ENCODE assay signal across 15 cellular contexts in genomic region chr20:3922983-3923339, GRCh38. TPM values are rescaled to one million over a fixed set of nuclear protein-coding genes. Genes with fewer than 3 reads are reported as not detected.
DNase-seq lines count a peak whose midpoint lies in the region; ATAC-seq and TF ChIP-seq lines count a peak whose summit lies in the region.
"Had no signal": no experiment of that assay in that cellular context is flagged by ENCODE, and none has a peak within 500 bp of the region (broad histone marks: within the 10 kb centered on the region; RNA-seq: fewer than 3 reads in every experiment).

No MANE protein-coding gene starts in this region.

- H3K4me1 ChIP-seq in CD4-positive, CD25-positive, alpha-beta regulatory T cell (ENCODE audit: control insufficient read depth, insufficient read depth, low read length, poor library complexity, severe bottlenecking) = no peaks in the 10 kb centered on the region
- H3K4me1 ChIP-seq in tibial nerve (peaks cover 0 to 46% (median 10%) of the 10 kb centered on the region in 4 donors), trophoblast cell (ENCODE audit: control insufficient read depth in 1 of 2, insufficient read depth in 2 of 2, low read length in 2 of 2) (peaks cover 2 to 5% of the 10 kb centered on the region in 2 experiments)
- H3K4me1 ChIP-seq: foreskin keratinocyte, SJSA1 had no signal

- TF ChIP-seq POLR2A in tibial nerve (IDR thresholded peaks at IDR 0.05) = no peak

- H2BK5ac ChIP-seq in trophoblast cell (ENCODE audit: low read depth, low read length, poor library complexity) = no peak overlapping the region

- no peak overlapping the region for H2BK120ac ChIP-seq in trophoblast cell (ENCODE audit: insufficient read depth, low read length, poor library complexity)

- H3K27me3 ChIP-seq in CD4-positive, CD25-positive, alpha-beta regulatory T cell (ENCODE audit: control insufficient read depth, insufficient read depth, low read length) = no peaks in the 10 kb centered on the region
- no peaks in the 10 kb centered on the region for H3K27me3 ChIP-seq in tibial nerve
- no peaks in the 10 kb centered on the region for H3K27me3 ChIP-seq in trophoblast cell (ENCODE audit: insufficient read depth, low read length)
- H3K27me3 ChIP-seq: foreskin keratinocyte, SJSA1, suprapubic skin had no signal

- TF ChIP-seq EP300 in tibial nerve (IDR thresholded peaks at IDR 0.05) = no peak

- H3K9me3 Mint-ChIP-seq in CD4-positive, CD25-positive, alpha-beta regulatory T cell = peaks cover 0 to 1% (median 0%) of the 10 kb centered on the region in 7 donors
- H3K9me3 Mint-ChIP-seq in HFFc6 (no peaks in the 10 kb centered on the region; the same call in 1 of the 2 replicates), chondrocyte (ENCODE audit: low read depth) (no peaks in the 10 kb centered on the region), neural crest cell (no peaks in the 10 kb centered on the region)

- 87 to 91% methylated on average over 4 of the region's 4 CpGs for WGBS in tibial nerve, 2 donors
- no CpG with 5 or more reads among the region's 4 CpGs for WGBS in trophoblast cell (ENCODE audit: extremely low coverage, insufficient coverage, insufficient read length)

- no peak overlapping the region for H3K27ac ChIP-seq in CD4-positive, CD25-positive, alpha-beta regulatory T cell (ENCODE audit: insufficient read depth, low read length, poor library complexity, severe bottlenecking)
- H3K27ac ChIP-seq in tibial nerve (peak overlapping the region in 2 of 4 donors; percentile 20 to 37), trophoblast cell (ENCODE audit: low read depth, low read length) (no peak overlapping the region)
- H3K27ac ChIP-seq: foreskin keratinocyte, SJSA1, suprapubic skin had no signal

- H3K4me2 ChIP-seq in trophoblast cell (ENCODE audit: low read length) = no peak overlapping the region

- H2AFZ ChIP-seq in trophoblast cell (ENCODE audit: insufficient read depth, low read length, poor library complexity) = no peak overlapping the region

- H3K18ac ChIP-seq in trophoblast cell (ENCODE audit: low read length) = no peak overlapping the region

- H3K79me2 ChIP-seq in trophoblast cell (ENCODE audit: control insufficient read depth, insufficient read depth, low read length, poor library complexity) = no peaks in the 10 kb centered on the region

- no peaks in the 10 kb centered on the region for H3K27me3 Mint-ChIP-seq in CD4-positive, CD25-positive, alpha-beta regulatory T cell
- H3K27me3 Mint-ChIP-seq in HFFc6 (ENCODE audit: insufficient read depth) = peaks cover 13% of the 10 kb centered on the region
- no peaks in the 10 kb centered on the region for H3K27me3 Mint-ChIP-seq in chondrocyte (ENCODE audit: low read depth)
- no peaks in the 10 kb centered on the region for H3K27me3 Mint-ChIP-seq in neural crest cell (ENCODE audit: low read depth)

- no peak overlapping the region for H4K12ac ChIP-seq in trophoblast cell (ENCODE audit: low read depth, low read length)

- no peak overlapping the region for H3K23ac ChIP-seq in trophoblast cell (ENCODE audit: low read length)

- DNase-seq in CD4-positive, CD25-positive, alpha-beta regulatory T cell = no peak
- DNase-seq in HFFc6 (no peak), chondrocyte (ENCODE audit: low spot score) (no peak), neural crest cell (ENCODE audit: low read depth, low spot score) (no peak), tibial nerve (ENCODE audit: low spot score in 2 of 2) (no peak), trophoblast cell (no peak), HPDE6-E6E7 (ENCODE audit: extremely low spot score) (no peak)
- DNase-seq: DND-41, foreskin keratinocyte, Kasumi-1, NCI-H1436 treated with DMSO at 0.1 percent for 48 hours, NCI-H345 had no signal

- no peak for ATAC-seq in CD4-positive, CD25-positive, alpha-beta regulatory T cell (ENCODE audit: low read depth in 2 of 2)
- ATAC-seq in GM21717 (IDR thresholded peaks at IDR 0.05; ENCODE audit: unreplicated experiment) = no peak
- ATAC-seq: foreskin keratinocyte had no signal

- peaks cover 17 to 38% (median 29%) of the 10 kb centered on the region in 4 donors for H3K4me1 Mint-ChIP-seq in CD4-positive, CD25-positive, alpha-beta regulatory T cell
- H3K4me1 Mint-ChIP-seq in HFFc6 (ENCODE audit: low read depth) (peaks cover 65% of the 10 kb centered on the region), chondrocyte (ENCODE audit: low read depth) (peaks cover 44% of the 10 kb centered on the region), neural crest cell (peaks cover 24% of the 10 kb centered on the region)

- H3K9ac ChIP-seq in trophoblast cell (ENCODE audit: low read length) = no peak overlapping the region

- H3K36me3 ChIP-seq in CD4-positive, CD25-positive, alpha-beta regulatory T cell (ENCODE audit: control insufficient read depth, insufficient read depth, low read length) = peaks cover 65% of the 10 kb centered on the region
- peaks cover 0 to 66% (median 0%) of the 10 kb centered on the region in 3 donors for H3K36me3 ChIP-seq in tibial nerve
- H3K36me3 ChIP-seq in trophoblast cell (ENCODE audit: control insufficient read depth in 1 of 2, insufficient read depth in 2 of 2, low read length in 2 of 2) = peaks cover 30 to 47% of the 10 kb centered on the region in 2 experiments

- H3K4me3 Mint-ChIP-seq in CD4-positive, CD25-positive, alpha-beta regulatory T cell = no peak overlapping the region
- H3K4me3 Mint-ChIP-seq in HFFc6 (no peak overlapping the region), chondrocyte (ENCODE audit: unreplicated experiment) (no peak overlapping the region), neural crest cell (peak overlapping the region; percentile 18)

- no peak overlapping the region for H3K4ac ChIP-seq in trophoblast cell (ENCODE audit: low read depth, low read length)

- no peak overlapping the region for H3K14ac ChIP-seq in trophoblast cell (ENCODE audit: low read length)

- H3K9me3 ChIP-seq in CD4-positive, CD25-positive, alpha-beta regulatory T cell (ENCODE audit: control insufficient read depth in 2 of 2, low read length in 2 of 2) = no peaks in the 10 kb centered on the region
- no peaks in the 10 kb centered on the region for H3K9me3 ChIP-seq in tibial nerve
- peaks cover 2% of the 10 kb centered on the region for H3K9me3 ChIP-seq in trophoblast cell (ENCODE audit: insufficient read depth, low read depth, low read length)
- H3K9me3 ChIP-seq: SJSA1, suprapubic skin had no signal

- TF ChIP-seq CTCF in HFFc6 (IDR thresholded peaks at IDR 0.05) (no peak), chondrocyte (IDR thresholded peaks at IDR 0.05) (no peak), neural crest cell (conservative IDR thresholded peaks at IDR 0.05) (no peak), tibial nerve (IDR thresholded peaks at IDR 0.05) (no peak)

- H4K8ac ChIP-seq in trophoblast cell (ENCODE audit: low read depth, low read length) = no peak overlapping the region

- H3K4me3 ChIP-seq in CD4-positive, CD25-positive, alpha-beta regulatory T cell (ENCODE audit: low read depth, low read length) = no peak overlapping the region
- H3K4me3 ChIP-seq in tibial nerve = no peak overlapping the region
- H3K4me3 ChIP-seq in trophoblast cell (ENCODE audit: low read depth, low read length) = no peak overlapping the region
- H3K4me3 ChIP-seq: SJSA1, suprapubic skin had no signal

- peak overlapping the region; percentile 42 to 74 (median 56) for H3K27ac Mint-ChIP-seq in CD4-positive, CD25-positive, alpha-beta regulatory T cell
- H3K27ac Mint-ChIP-seq in HFFc6 = peak overlapping the region; percentile 75; the same call in 1 of the 2 replicates
- peak overlapping the region; percentile 52 for H3K27ac Mint-ChIP-seq in chondrocyte (ENCODE audit: unreplicated experiment)
- no peak overlapping the region for H3K27ac Mint-ChIP-seq in neural crest cell (ENCODE audit: unreplicated experiment)

- H3K79me1 ChIP-seq in trophoblast cell (ENCODE audit: low read length) = no peaks in the 10 kb centered on the region

- no peak overlapping the region for H2BK12ac ChIP-seq in trophoblast cell (ENCODE audit: low read length)

- no peak overlapping the region for H2AK5ac ChIP-seq in trophoblast cell (ENCODE audit: low read length)

- peaks cover 25% of the 10 kb centered on the region for H3K36me3 Mint-ChIP-seq in CD4-positive, CD25-positive, alpha-beta regulatory T cell
- H3K36me3 Mint-ChIP-seq in HFFc6 (ENCODE audit: low read depth) (peaks cover 53% of the 10 kb centered on the region), chondrocyte (ENCODE audit: low read depth) (peaks cover 39% of the 10 kb centered on the region), neural crest cell (ENCODE audit: low read depth) (peaks cover 18% of the 10 kb centered on the region)

- H4K91ac ChIP-seq in trophoblast cell (ENCODE audit: low read depth, low read length) = no peak overlapping the region

RNA-seq across cellular contexts. Expression of gene PANK2, which starts 33.8 kb away (rescaled TPM):
- total RNA-seq in CD4-positive, CD25-positive, alpha-beta regulatory T cell = 63.2 TPM
- polyA plus RNA-seq in CD4-positive, CD25-positive, alpha-beta regulatory T cell = 10 to 100 TPM; 44.4 to 59.3 (median 49.8) TPM
- 10 to 100 TPM; 34.5 to 40.7 (median 38.3) TPM for total RNA-seq in HFFc6 (2021; fragmentation: NEBNext Ultra II Directional; extraction: Animal tissue kit (Norgen Biotek cat#: 25700))
- total RNA-seq in chondrocyte (38.2 to 45.3 TPM (median 39.7 TPM) in 3 replicates), neural crest cell (65.4 and 66.9 TPM in 2 replicates), tibial nerve (10 to 100 TPM; 58.2 to 79.7 (median 64.2) TPM)
- 18.9 and 19.4 TPM in 2 replicates for polyA plus RNA-seq in trophoblast cell (2013)
